ENCODE assay signal across 28 cellular contexts in the genomic region with DNA sequence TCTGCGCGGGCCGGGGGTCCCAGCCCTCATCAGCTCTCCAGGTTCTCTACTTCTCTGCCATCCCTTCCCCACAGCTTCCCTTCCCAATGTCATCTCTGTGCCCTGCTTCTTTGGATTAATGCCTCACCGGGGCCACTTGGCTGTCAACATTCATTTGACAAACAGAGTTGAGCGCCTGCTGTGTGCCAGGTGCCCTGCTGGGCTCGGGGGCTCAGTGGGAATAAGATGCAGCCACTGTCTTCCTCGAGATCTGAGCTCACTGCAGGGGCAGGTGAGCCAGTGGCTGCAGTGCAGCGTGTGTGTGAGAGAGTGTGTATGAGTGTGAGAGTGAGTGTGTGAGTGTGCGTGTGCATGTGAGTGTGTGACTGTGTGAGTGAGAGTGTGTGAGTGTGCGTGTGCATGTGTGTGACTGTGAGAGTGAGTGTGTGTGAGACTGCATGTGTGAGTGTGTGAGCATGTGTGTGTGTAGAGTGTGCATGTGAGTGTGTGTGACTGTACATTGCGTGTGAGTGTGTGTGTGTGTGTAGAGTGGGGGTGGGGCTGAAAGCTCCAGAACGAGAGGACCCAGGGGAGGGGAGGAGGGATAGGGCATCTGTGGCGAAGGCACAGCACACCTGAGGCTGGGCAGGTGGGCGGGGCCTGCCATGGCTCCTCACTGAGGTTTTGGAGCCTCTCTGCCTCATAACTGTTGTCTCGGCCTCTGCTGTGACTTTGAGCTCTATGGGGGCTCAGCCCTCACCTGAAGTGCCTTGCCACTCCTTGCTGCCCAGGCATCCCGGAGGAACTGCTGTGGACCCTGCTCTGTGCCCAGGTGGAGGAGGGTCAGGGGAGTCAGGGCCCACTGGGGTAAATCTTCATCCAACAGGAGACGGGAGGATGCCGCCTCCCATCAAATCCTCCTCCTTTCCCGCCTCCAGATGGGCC. TPM values are rescaled to one million over a fixed set of nuclear protein-coding genes. Genes with fewer than 3 reads are reported as not detected.
"Had no signal": no experiment of that assay in that cellular context is flagged by ENCODE, and none has a peak within 500 bp of the region (broad histone marks: within the 10 kb centered on the region; RNA-seq: fewer than 3 reads in every experiment).

No MANE protein-coding gene starts in this region.

- H3K27ac ChIP-seq: brain microvascular endothelial cell, VCaP had no signal

- H3K27me3 ChIP-seq: brain microvascular endothelial cell had no signal

- DNase-seq: activated CD4-positive, alpha-beta memory T cell treated with anti-CD3 and anti-CD28 coated beads, Interleukin-2, amount 10 ng/mL, durations not matched to agents 7 days and 5 days; activated CD4-positive, alpha-beta T cell treated with anti-CD3 and anti-CD28 coated beads for 36 hours; activated CD4-positive, alpha-beta T cell treated with anti-CD3 and anti-CD28 coated beads, Interleukin-2, amount 50 U/mL, for 1 hour; activated gamma-delta T cell; activated naive CD4-positive, alpha-beta T cell treated with anti-CD3 and anti-CD28 coated beads for 36 hours; activated T-cell treated with anti-CD3 and anti-CD28 coated beads for 4 hours; activated T-cell treated with anti-CD3 and anti-CD28 coated beads, Interleukin-2, amount 50 U/mL, for 48 hours; amygdala; brain microvascular endothelial cell; cerebellar nuclear complex; NCI-H1092; NCI-H1417; NCI-H1694; NCI-H2029; NCI-H345; NCI-H510A; NCI-H69; NK-92 treated with Interleukin-12 subunit alpha and Interleukin-12 subunit beta, amount 100 ng/mL, for 24 hours; OCI-M1; SHP77 treated with DMSO at 0.1 percent for 48 hours; T-cell; T-helper 2 cell; T1000 had no signal

- ATAC-seq: activated CD4-positive, alpha-beta T cell treated with anti-CD3 and anti-CD28 coated beads for 36 hours; activated T-helper 17 cell treated with anti-CD3 and anti-CD28 coated beads, Interleukin-2, amount 50 U/mL, for 72 hours; T-cell had no signal

- H3K36me3 ChIP-seq: brain microvascular endothelial cell had no signal

RNA-seq across cellular contexts. Expression of gene PHACTR3, which starts 36.5 kb away (rescaled TPM):
- total RNA-seq: activated CD4-positive, alpha-beta memory T cell treated with anti-CD3 and anti-CD28 coated beads, Interleukin-2, amount 10 ng/mL, durations not matched to agents 7 days and 5 days; activated CD4-positive, alpha-beta T cell treated with anti-CD3 and anti-CD28 coated beads for 36 hours; activated CD8-positive, alpha-beta memory T cell treated with anti-CD3 and anti-CD28 coated beads for 36 hours; activated naive CD4-positive, alpha-beta T cell treated with anti-CD3 and anti-CD28 coated beads for 36 hours; activated T-helper 17 cell treated with anti-CD3 and anti-CD28 coated beads, Interleukin-2, amount 50 U/mL, for 72 hours; M059J; SK-MEL-5; T-cell had no signal
